10 cellular contexts compared by ENCODE assay signal in genomic region chr9:6355728-6356127, GRCh38. TPM values are rescaled to one million over a fixed set of nuclear protein-coding genes. Genes with fewer than 3 reads are reported as not detected.
DNase-seq lines count a peak whose midpoint lies in the region; ATAC-seq and TF ChIP-seq lines count a peak whose summit lies in the region.
"Had no signal": no experiment of that assay in that cellular context is flagged by ENCODE, and none has a peak within 500 bp of the region (broad histone marks: within the 10 kb centered on the region; RNA-seq: fewer than 3 reads in every experiment).

No MANE protein-coding gene starts in this region.

- H3K9me3 Mint-ChIP-seq in stimulated activated memory B cell treated with anti-CD40 and anti-IgM and Interleukin-4, amounts not matched to agents 10 μg/mL and 1 μg/mL and 100 μg/mL, for 72 hours, result no peaks in the 10 kb centered on the region
- H3K9me3 Mint-ChIP-seq in stimulated activated naive B cell treated with anti-CD40 and anti-IgM and Interleukin-4, amounts not matched to agents 10 μg/mL and 1 μg/mL and 100 μg/mL, for 72 hours, result no peaks in the 10 kb centered on the region

- DNase-seq in AG10803 (ENCODE audit: low read depth) (peak; percentile 54), M059J (ENCODE audit: low read depth) (peak; percentile 60), fibroblast of mammary gland (ENCODE audit: low read depth) (peak; percentile 80), DMS53 treated with DMSO at 0.1 percent for 48 hours (lab: John Stamatoyannopoulos, UW; ENCODE audit: unreplicated experiment) (no peak), NCI-H2227 (lab: John Stamatoyannopoulos, UW; ENCODE audit: unreplicated experiment) (no peak)
- no peak for DNase-seq in stimulated activated naive B cell treated with anti-CD40 and anti-IgM and Interleukin-4, amounts not matched to agents 10 μg/mL and 1 μg/mL and 100 μg/mL, for 72 hours
- DNase-seq: activated CD8-positive, alpha-beta memory T cell treated with anti-CD3 and anti-CD28 coated beads, Interleukin-2, amount 50 U/mL, for 48 hours; Right ventricle myocardium superior had no signal

- H3K4me1 Mint-ChIP-seq in stimulated activated memory B cell treated with anti-CD40 and anti-IgM and Interleukin-4, amounts not matched to agents 10 μg/mL and 1 μg/mL and 100 μg/mL, for 72 hours, result peaks cover 6% of the 10 kb centered on the region
- peaks cover 3 to 13% of the 10 kb centered on the region in 2 donors for H3K4me1 Mint-ChIP-seq in stimulated activated naive B cell treated with anti-CD40 and anti-IgM and Interleukin-4, amounts not matched to agents 10 μg/mL and 1 μg/mL and 100 μg/mL, for 72 hours

- no peaks in the 10 kb centered on the region for H3K36me3 Mint-ChIP-seq in stimulated activated memory B cell treated with anti-CD40 and anti-IgM and Interleukin-4, amounts not matched to agents 10 μg/mL and 1 μg/mL and 100 μg/mL, for 72 hours
- no peaks in the 10 kb centered on the region for H3K36me3 Mint-ChIP-seq in stimulated activated naive B cell treated with anti-CD40 and anti-IgM and Interleukin-4, amounts not matched to agents 10 μg/mL and 1 μg/mL and 100 μg/mL, for 72 hours

- ATAC-seq in GM18868 (IDR thresholded peaks at IDR 0.05; ENCODE audit: unreplicated experiment), result peak; percentile 65
- no peak for ATAC-seq in stimulated activated memory B cell treated with anti-CD40 and anti-IgM and Interleukin-4, amounts not matched to agents 10 μg/mL and 1 μg/mL and 100 μg/mL, for 72 hours
- no peak for ATAC-seq in stimulated activated naive B cell treated with anti-CD40 and anti-IgM and Interleukin-4, amounts not matched to agents 10 μg/mL and 1 μg/mL and 100 μg/mL, for 72 hours (replicated peaks)

- H3K27me3 Mint-ChIP-seq in stimulated activated memory B cell treated with anti-CD40 and anti-IgM and Interleukin-4, amounts not matched to agents 10 μg/mL and 1 μg/mL and 100 μg/mL, for 72 hours, result no peaks in the 10 kb centered on the region
- H3K27me3 Mint-ChIP-seq in stimulated activated naive B cell treated with anti-CD40 and anti-IgM and Interleukin-4, amounts not matched to agents 10 μg/mL and 1 μg/mL and 100 μg/mL, for 72 hours, result peaks cover 4 to 11% of the 10 kb centered on the region in 2 donors

- H3K4me3 Mint-ChIP-seq in stimulated activated memory B cell treated with anti-CD40 and anti-IgM and Interleukin-4, amounts not matched to agents 10 μg/mL and 1 μg/mL and 100 μg/mL, for 72 hours, result no peak overlapping the region
- H3K4me3 Mint-ChIP-seq in stimulated activated naive B cell treated with anti-CD40 and anti-IgM and Interleukin-4, amounts not matched to agents 10 μg/mL and 1 μg/mL and 100 μg/mL, for 72 hours, result no peak overlapping the region

- H3K27ac Mint-ChIP-seq in stimulated activated memory B cell treated with anti-CD40 and anti-IgM and Interleukin-4, amounts not matched to agents 10 μg/mL and 1 μg/mL and 100 μg/mL, for 72 hours, result no peak overlapping the region
- H3K27ac Mint-ChIP-seq in stimulated activated naive B cell treated with anti-CD40 and anti-IgM and Interleukin-4, amounts not matched to agents 10 μg/mL and 1 μg/mL and 100 μg/mL, for 72 hours, result no peak overlapping the region

- H3K4me3 ChIP-seq in AG10803 (ENCODE audit: low read length), result no peak overlapping the region
- no peak overlapping the region for H3K4me3 ChIP-seq in fibroblast of mammary gland (ENCODE audit: control insufficient read depth, low read depth, low read length)

- TF ChIP-seq CTCF in AG10803 (conservative IDR thresholded peaks at IDR 0.05; ENCODE audit: low read length) (no peak), fibroblast of mammary gland (conservative IDR thresholded peaks at IDR 0.05; ENCODE audit: control insufficient read depth, insufficient read depth, low read depth, low read length) (no peak)

RNA-seq across cellular contexts. Expression of gene TPD52L3, which starts 27.6 kb away (rescaled TPM):
- not detected in 2 replicates for total RNA-seq in M059J (2014; rRNA removed; shearing (Covaris generic))
- total RNA-seq: Right ventricle myocardium superior had no signal

RNA-seq across cellular contexts. Expression of gene UHRF2, which starts 57.3 kb away (rescaled TPM):
- total RNA-seq in M059J (2014; rRNA removed; shearing (Covaris generic)), result 27.6 and 37.8 TPM in 2 replicates

Comparison
In these comparisons a context has a peak if more than half of its experiments do, and no peak if none do; other contexts are left out.
1. DNase-seq: peak in AG10803 (single experiment), M059J (single experiment) and fibroblast of mammary gland (single experiment); none in DMS53 treated with DMSO at 0.1 percent for 48 hours (single experiment), NCI-H2227 (single experiment) and stimulated activated naive B cell treated with anti-CD40 and anti-IgM and Interleukin-4, amounts not matched to agents 10 μg/mL and 1 μg/mL and 100 μg/mL, for 72 hours (single experiment).